Comparison of ENCODE assay signal across 10 cellular contexts in genomic region chr19:4181053-4181508, GRCh38. TPM values are rescaled to one million over a fixed set of nuclear protein-coding genes. Genes with fewer than 3 reads are reported as not detected.
DNase-seq lines count a peak whose midpoint lies in the region; ATAC-seq and TF ChIP-seq lines count a peak whose summit lies in the region.
"Had no signal": no experiment of that assay in that cellular context is flagged by ENCODE, and none has a peak within 500 bp of the region (broad histone marks: within the 10 kb centered on the region; RNA-seq: fewer than 3 reads in every experiment).

No MANE protein-coding gene starts in this region.

- no peak for TF ChIP-seq CTCF in HFF-Myc (IDR thresholded peaks at IDR 0.05; ENCODE audit: low read depth, low read length, missing control alignments)
- TF ChIP-seq CTCF in activated B cell treated with CpG ODN at 0.5 μM for 24 hours (IDR thresholded peaks at IDR 0.05), result no peak

- H3K4me1 ChIP-seq in ACC112 (ENCODE audit: control insufficient read depth, insufficient read depth, low read length, unreplicated experiment), result peaks cover 10% of the 10 kb centered on the region

- H3K36me3 Mint-ChIP-seq in activated B cell treated with CpG ODN at 0.5 μM for 24 hours (ENCODE audit: low read depth), result peaks cover 39% of the 10 kb centered on the region
- peaks cover 0 to 11% (median 5%) of the 10 kb centered on the region in 3 donors for H3K36me3 Mint-ChIP-seq in immature natural killer cell

- intact Hi-C loops in activated B cell treated with CpG ODN at 0.5 μM for 24 hours (cut with micrococcal nuclease), result loop anchor here (5.0 to 10.0 kb wide), 2 partner anchors 56 to 611 kb away; partner anchors contain the start of genes FEM1A and MAP2K2

- H3K27ac Mint-ChIP-seq in activated B cell treated with CpG ODN at 0.5 μM for 24 hours (peak overlapping the region; percentile 94), immature natural killer cell (peak overlapping the region in 4 of 6 donors; percentile 21 to 80 (median 55))

- CTCF ChIA-PET in activated B cell treated with CpG ODN at 0.5 μM for 24 hours (lab: Charles Lee), result no interaction called here

- no peak overlapping the region for H3K27ac ChIP-seq in ACC112 (ENCODE audit: low read depth, low read length)

- 0 out of 2 replicates have a peak, but pooled peaks cover 5% of the 10 kb centered on the region for H3K36me3 ChIP-seq in ACC112 (ENCODE audit: insufficient read depth, low read length)

- H3K4me3 ChIP-seq in ACC112 (ENCODE audit: low read depth, low read length) (peak overlapping the region; percentile 99; the same call in 1 of the 2 replicates), HFF-Myc (replicated peaks; ENCODE audit: low read depth, low read length) (peak overlapping the region; percentile 73)

- H3K9me3 Mint-ChIP-seq in activated B cell treated with CpG ODN at 0.5 μM for 24 hours, result no peaks in the 10 kb centered on the region
- H3K9me3 Mint-ChIP-seq in immature natural killer cell, result no peaks in the 10 kb centered on the region

- H3K4me3 Mint-ChIP-seq in activated B cell treated with CpG ODN at 0.5 μM for 24 hours (peak overlapping the region; percentile 97), immature natural killer cell (peak overlapping the region; percentile 48 to 96 (median 71))

- no peak for ATAC-seq in activated B cell treated with CpG ODN at 0.5 μM for 24 hours (ENCODE audit: low read depth)

- no peak overlapping the region for H2AFZ ChIP-seq in ACC112 (ENCODE audit: low read length, unreplicated experiment)

- POLR2A ChIA-PET in activated B cell treated with CpG ODN at 0.5 μM for 24 hours (lab: Charles Lee), result no interaction called here

- H3K27me3 ChIP-seq in ACC112 (ENCODE audit: insufficient read depth, low read length), result no peaks in the 10 kb centered on the region

- H3K4me1 Mint-ChIP-seq in activated B cell treated with CpG ODN at 0.5 μM for 24 hours (peaks cover 35% of the 10 kb centered on the region), immature natural killer cell (peaks cover 28 to 33% of the 10 kb centered on the region in 2 donors)

- H3K27me3 Mint-ChIP-seq in activated B cell treated with CpG ODN at 0.5 μM for 24 hours, result no peaks in the 10 kb centered on the region
- peaks cover 9 to 11% (median 10%) of the 10 kb centered on the region in 3 donors for H3K27me3 Mint-ChIP-seq in immature natural killer cell (ENCODE audit: low read depth in 3 of 3)

- H3K79me2 ChIP-seq in ACC112 (ENCODE audit: control insufficient read depth, insufficient read depth, low read length, unreplicated experiment), result peaks cover 5% of the 10 kb centered on the region

- DNase-seq in HFF-Myc (ENCODE audit: extremely low read depth, low read depth) (no peak), activated B cell treated with CpG ODN at 0.5 μM for 24 hours (no peak), immature natural killer cell (no peak), mesenteric fat pad (ENCODE audit: low spot score) (no peak), NCI-H2196 treated with DMSO at 0.1 percent for 48 hours (lab: John Stamatoyannopoulos, UW; ENCODE audit: unreplicated experiment) (no peak), NCI-H82 treated with DMSO at 0.1 percent for 48 hours (lab: John Stamatoyannopoulos, UW; ENCODE audit: unreplicated experiment) (no peak), A172 (ENCODE audit: low spot score) (no peak)
- DNase-seq: anterior cingulate cortex had no signal

RNA-seq across cellular contexts. Expression of gene SIRT6, which starts 1.3 kb away (rescaled TPM):
- total RNA-seq in activated B cell treated with CpG ODN at 0.5 μM for 24 hours (34.1 and 36.8 TPM in 2 replicates), mesenteric fat pad (20.7 TPM)
- polyA plus RNA-seq in immature natural killer cell, result 1 to 10 TPM in 2 of 3 donors, under 1 TPM in 1; 0.86 to 7.4 (median 1.4) TPM
- 32.6 and 35.5 TPM in 2 replicates for total RNA-seq in A172 (2014; rRNA removed; shearing (Covaris generic))

RNA-seq across cellular contexts. Expression of gene ANKRD24, which starts 1.4 kb away (rescaled TPM):
- total RNA-seq in activated B cell treated with CpG ODN at 0.5 μM for 24 hours, result 0.42 and 0.49 TPM in 2 replicates
- polyA plus RNA-seq in immature natural killer cell, result under 1 TPM in 1 of 3 donors, not detected in 2; 0.24 TPM
- 1.4 TPM for total RNA-seq in mesenteric fat pad
- 0.41 and 0.53 TPM in 2 replicates for total RNA-seq in A172 (2014; rRNA removed; shearing (Covaris generic))

RNA-seq across cellular contexts. Expression of gene CREB3L3, which starts 27.6 kb away (rescaled TPM):
- not detected in 2 replicates for total RNA-seq in activated B cell treated with CpG ODN at 0.5 μM for 24 hours
- polyA plus RNA-seq in immature natural killer cell, result not detected
- total RNA-seq in mesenteric fat pad, result 1.00 TPM
- total RNA-seq in A172 (2014; rRNA removed; shearing (Covaris generic)), result not detected in 2 replicates
- total RNA-seq: HT1080 had no signal

RNA-seq across cellular contexts. Expression of gene EBI3, which starts 48.2 kb away (rescaled TPM):
- total RNA-seq in activated B cell treated with CpG ODN at 0.5 μM for 24 hours (177 and 186 TPM in 2 replicates), mesenteric fat pad (5.8 TPM)
- polyA plus RNA-seq in immature natural killer cell, result not detected
- 6.4 and 8.1 TPM in 2 replicates for total RNA-seq in A172 (2014; rRNA removed; shearing (Covaris generic))

RNA-seq across cellular contexts. Expression of gene MAP2K2, which starts 57.2 kb away (rescaled TPM):
- total RNA-seq in activated B cell treated with CpG ODN at 0.5 μM for 24 hours (126 TPM in 2 replicates), mesenteric fat pad (110 TPM)
- polyA plus RNA-seq in immature natural killer cell, result 10 to 100 TPM; 75.5 to 96.0 (median 86.6) TPM
- total RNA-seq in A172 (2014; rRNA removed; shearing (Covaris generic)), result 203 and 204 TPM in 2 replicates
